In genomic region chr10:69750011-69750373, GRCh38 we compare ENCODE assay signal across 21 cellular contexts. TPM values are rescaled to one million over a fixed set of nuclear protein-coding genes. Genes with fewer than 3 reads are reported as not detected.
DNase-seq lines count a peak whose midpoint lies in the region; ATAC-seq, FAIRE-seq and TF ChIP-seq lines count a peak whose summit lies in the region.
"Had no signal": no experiment of that assay in that cellular context is flagged by ENCODE, and none has a peak within 500 bp of the region (broad histone marks: within the 10 kb centered on the region; RNA-seq: fewer than 3 reads in every experiment).

No MANE protein-coding gene starts in this region.

- no peak overlapping the region for H4K8ac ChIP-seq in IMR-90 (ENCODE audit: low read depth in 2 of 2, low read length in 2 of 2)

- no peaks in the 10 kb centered on the region; the same call in 1 of the 2 replicates for H3K9me1 ChIP-seq in IMR-90 (ENCODE audit: insufficient read depth, low read length)

- H2BK120ac ChIP-seq in IMR-90 (ENCODE audit: low read depth, low read length), result no peak overlapping the region

- H3K9me3 ChIP-seq in A549 (no peaks in the 10 kb centered on the region), IMR-90 (ENCODE audit: control insufficient read depth, insufficient read depth, low read length) (no peaks in the 10 kb centered on the region), neural progenitor cell (ENCODE audit: low read depth) (no peaks in the 10 kb centered on the region), suprapubic skin (no peaks in the 10 kb centered on the region)
- H3K9me3 ChIP-seq: BE2C, HAP-1 had no signal

- dilution Hi-C loops in IMR-90 (cut with HindIII; ENCODE audit: low sequenced_read_pairs, unreplicated experiment), result no loop called here

- H2AK9ac ChIP-seq in IMR-90 (replicated peaks; ENCODE audit: low read depth, low read length, poor library complexity), result no peak overlapping the region

- H3K27ac ChIP-seq in A549, result no peak overlapping the region
- H3K27ac ChIP-seq in IMR-90 (ENCODE audit: insufficient read depth, low read length), result no peak overlapping the region
- H3K27ac ChIP-seq in neural progenitor cell, result no peak overlapping the region
- H3K27ac ChIP-seq in suprapubic skin, result no peak overlapping the region
- H3K27ac ChIP-seq: C4-2B, HL-60 had no signal

- 0 out of 3 replicates have a peak overlapping the region, but pooled peaks have one; percentile 16 for H2BK15ac ChIP-seq in IMR-90 (ENCODE audit: low read depth, low read length)

- no peaks in the 10 kb centered on the region for H4K20me1 ChIP-seq in IMR-90 (ENCODE audit: insufficient read depth, low read length)
- no peaks in the 10 kb centered on the region for H4K20me1 ChIP-seq in neural progenitor cell (ENCODE audit: low read depth)

- H3K4me1 Mint-ChIP-seq in neural progenitor cell, result peaks cover 18% of the 10 kb centered on the region

- no peak overlapping the region for H3K9ac ChIP-seq in IMR-90 (ENCODE audit: low read depth, low read length)
- no peak overlapping the region for H3K9ac ChIP-seq in neural progenitor cell

- TF ChIP-seq RAD21 in A549 (conservative IDR thresholded peaks at IDR 0.05 in 1 of 2, IDR thresholded peaks at IDR 0.05 in 1 of 2) (no peak), IMR-90 (IDR thresholded peaks at IDR 0.05; ENCODE audit: low read length) (no peak)

- H3K27ac Mint-ChIP-seq in neural progenitor cell, result peak overlapping the region; percentile 59
- H3K27ac Mint-ChIP-seq: CD4-positive, alpha-beta memory T cell had no signal

- POLR2A ChIA-PET in A549 (lab: Yijun Ruan, JAX), result no interaction called here
- POLR2A ChIA-PET in IMR-90 (lab: Charles Lee; ENCODE audit: unreplicated experiment), result no interaction called here

- no peaks in the 10 kb centered on the region for H3F3A ChIP-seq in neural progenitor cell (ENCODE audit: low read depth)

- WGBS in A549 (ENCODE audit: missing lambda C conversion rate), result 93% methylated on average over 9 of the region's 9 CpGs
- 62% methylated on average over 5 of the region's 9 CpGs; no CpG with 5 or more reads in 1 of the 2 experiments for WGBS in IMR-90 (ENCODE audit: extremely low coverage in 2 of 2, insufficient read length in 1 of 2), 2 experiments
- WGBS in suprapubic skin, result 88% methylated on average over 9 of the region's 9 CpGs

- no peak overlapping the region for H4K91ac ChIP-seq in IMR-90 (ENCODE audit: insufficient read depth, low read depth, low read length)

- no peaks in the 10 kb centered on the region for H3K36me3 Mint-ChIP-seq in neural progenitor cell
- H3K36me3 Mint-ChIP-seq: CD4-positive, alpha-beta memory T cell had no signal

- H3K79me2 ChIP-seq in neural progenitor cell (ENCODE audit: low read depth), result no peaks in the 10 kb centered on the region

- CTCF ChIA-PET in A549 (lab: Yijun Ruan, JAX), result interaction anchor here (1.1 to 1.8 kb wide), 4 partner anchors 33 to 164 kb away, joined by 3 to 5 read pairs (median 3); no protein-coding TSS in a partner anchor
- CTCF ChIA-PET in IMR-90 (lab: Yijun Ruan, JAX), result interaction anchor here (1.3 kb wide), 1 partner anchor 37 kb away, joined by 4 read pairs; no protein-coding TSS in a partner anchor

- no peak overlapping the region for H2BK5ac ChIP-seq in IMR-90 (ENCODE audit: low read depth, low read length, poor library complexity, severe bottlenecking)

- H3K18ac ChIP-seq in IMR-90 (ENCODE audit: low read depth, low read length), result no peak overlapping the region

- no peak overlapping the region for H3K14ac ChIP-seq in IMR-90 (replicated peaks; ENCODE audit: low read depth, low read length)

- TF ChIP-seq EP300 in A549 (IDR thresholded peaks at IDR 0.05) (no peak), suprapubic skin (IDR thresholded peaks at IDR 0.05) (no peak)

- H3K36me3 ChIP-seq in IMR-90 (ENCODE audit: control insufficient read depth, insufficient read depth, low read length) (no peaks in the 10 kb centered on the region), neural progenitor cell (no peaks in the 10 kb centered on the region), suprapubic skin (no peaks in the 10 kb centered on the region)
- H3K36me3 ChIP-seq: BE2C, HAP-1 had no signal

- no TSS peak for BruUV-seq in IMR-90 (replicated peaks; lab: Mats Ljungman, UMichigan)

- TF ChIP-seq CTCF in A549 (IDR thresholded peaks at IDR 0.05), result no peak
- no peak for TF ChIP-seq CTCF in IMR-90 (conservative IDR thresholded peaks at IDR 0.05; ENCODE audit: low read depth, low read length)
- no peak for TF ChIP-seq CTCF in neural progenitor cell (IDR thresholded peaks at IDR 0.05)
- no peak for TF ChIP-seq CTCF in suprapubic skin (IDR thresholded peaks at IDR 0.05)

- TF ChIP-seq POLR2A in A549 (IDR thresholded peaks at IDR 0.05; ENCODE audit: low read length), result 0 out of 2 replicates have a peak, but pooled peaks have one; percentile 14
- TF ChIP-seq POLR2A in IMR-90 (IDR thresholded peaks at IDR 0.05; ENCODE audit: low read depth, low read length), result no peak
- TF ChIP-seq POLR2A in suprapubic skin (IDR thresholded peaks at IDR 0.05), result no peak

- intact Hi-C loops in IMR-90 (cut with micrococcal nuclease), result no loop called here

- H3K27me3 Mint-ChIP-seq in neural progenitor cell (ENCODE audit: insufficient read depth, low read depth), result peaks cover 4% of the 10 kb centered on the region

- DNase-seq in A549 (ENCODE audit: low read depth in 1 of 2, low spot score in 1 of 2) (no peak), IMR-90 (no peak), left kidney (ENCODE audit: low read depth, low spot score) (peak; percentile 44), neural progenitor cell (ENCODE audit: low spot score) (no peak), HTR-8/SVneo (ENCODE audit: insufficient read length, low spot score) (no peak), NCI-H1694 treated with DMSO at 0.1 percent for 48 hours (lab: John Stamatoyannopoulos, UW) (no peak), suprapubic skin (ENCODE audit: low spot score in 2 of 2) (no peak)
- DNase-seq: BE2C; CD4-positive, alpha-beta memory T cell; COR-L47; DMS153; DMS79 treated with DMSO at 0.1 percent for 48 hours; EL; GOT3 had no signal

- FAIRE-seq in A549 (lab: Jason Lieb, UNC) (no peak), HTR-8/SVneo (lab: Jason Lieb, UNC) (no peak)
- FAIRE-seq: A204.1, D721Med, G401.6, GM12891 had no signal

- no peak overlapping the region for H3K56ac ChIP-seq in IMR-90 (ENCODE audit: extremely low read depth, insufficient read depth, low read length)

- H3K4ac ChIP-seq in IMR-90 (ENCODE audit: low read depth, low read length), result no peak overlapping the region

- H3K27me3 ChIP-seq in IMR-90 (ENCODE audit: control insufficient read depth, insufficient read depth, low read length) (peaks cover 5% of the 10 kb centered on the region), neural progenitor cell (peaks cover 7% of the 10 kb centered on the region), suprapubic skin (no peaks in the 10 kb centered on the region)
- H3K27me3 ChIP-seq: BE2C had no signal

- no peak overlapping the region for H3K4me3 Mint-ChIP-seq in neural progenitor cell
- H3K4me3 Mint-ChIP-seq: CD4-positive, alpha-beta memory T cell had no signal

- in situ Hi-C loops in IMR-90 (cut with MboI; ENCODE audit: low sequenced_read_pairs), result no loop called here

- ATAC-seq in A549 (no peak), IMR-90 (ENCODE audit: low read depth) (no peak)

- H2BK20ac ChIP-seq in IMR-90 (ENCODE audit: low read depth, low read length), result no peak overlapping the region

- H3K9me3 Mint-ChIP-seq in neural progenitor cell, result no peaks in the 10 kb centered on the region

- H2AK5ac ChIP-seq in IMR-90 (ENCODE audit: low read depth, low read length), result peak overlapping the region; percentile 75; the same call in 1 of the 2 replicates

- no peaks in the 10 kb centered on the region for H3K79me1 ChIP-seq in IMR-90 (ENCODE audit: low read depth in 1 of 2, low read length in 2 of 2)

- H3K4me1 ChIP-seq in A549 (peaks cover 10% of the 10 kb centered on the region; the same call in 2 of the 3 replicates), IMR-90 (ENCODE audit: control insufficient read depth, insufficient read depth, low read length) (peaks cover 15% of the 10 kb centered on the region), neural progenitor cell (peaks cover 5% of the 10 kb centered on the region), suprapubic skin (peaks cover 4% of the 10 kb centered on the region)
- H3K4me1 ChIP-seq: BE2C, HAP-1 had no signal

- no peak overlapping the region for H2AFZ ChIP-seq in IMR-90 (replicated peaks; ENCODE audit: low read length, poor library complexity)
- H2AFZ ChIP-seq in neural progenitor cell (replicated peaks), result no peak overlapping the region

- H3K4me3 ChIP-seq in A549 (no peak overlapping the region), IMR-90 (ENCODE audit: insufficient read depth, low read depth, low read length) (no peak overlapping the region), neural progenitor cell (no peak overlapping the region), suprapubic skin (no peak overlapping the region)
- H3K4me3 ChIP-seq: HAP-1 had no signal

- H4K5ac ChIP-seq in IMR-90 (ENCODE audit: low read depth, low read length), result no peak overlapping the region

- H3K4me2 ChIP-seq in A549, result no peak overlapping the region
- H3K4me2 ChIP-seq in IMR-90 (ENCODE audit: low read depth, low read length), result no peak overlapping the region
- H3K4me2 ChIP-seq in neural progenitor cell, result no peak overlapping the region

- no peak overlapping the region for H3K23ac ChIP-seq in IMR-90 (ENCODE audit: low read depth, low read length)

TF ChIP-seq in A549, 52 proteins besides CTCF, POLR2A, EP300 and RAD21 (continues in another document):
- no peak for TF ChIP-seq JUNB (IDR thresholded peaks at IDR 0.05)

TF ChIP-seq in IMR-90, 13 proteins besides CTCF, POLR2A, EP300 and RAD21:
- TF ChIP-seq MAZ (IDR thresholded peaks at IDR 0.05; ENCODE audit: borderline replicate concordance, low read depth, low read length), result no peak
- TF ChIP-seq SMC3 (IDR thresholded peaks at IDR 0.05; ENCODE audit: low read depth, low read length), result no peak

RNA-seq across cellular contexts. Expression of gene COL13A1, which starts 51.7 kb away (rescaled TPM):
- polyA plus RNA-seq in A549 (2011; rRNA removed) (0.08 TPM in 1 of 2 replicates, not detected in the other), A549 (2017; fragmentation: RNase III; extraction: RNeasy Plus Mini Kit Qiagen cat#74134 plus additional on column Dnase treatment) (0.17 to 0.55 TPM (median 0.27 TPM) in 3 replicates), IMR-90 (2012; rRNA removed) (31.3 and 32.0 TPM in 2 replicates)
- polyA plus RNA-seq in A549 (2012; cell fraction: cytosol; rRNA removed), result 0.04 and 0.12 TPM in 2 replicates
- polyA plus RNA-seq in A549 (2012; cell fraction: nucleus; rRNA removed), result 0.31 and 0.42 TPM in 2 replicates
- not detected in 2 replicates for polyA minus RNA-seq in A549 (2011; rRNA and poly(A)+ RNA removed)
- total RNA-seq in IMR-90 (2012; rRNA removed) (10.8 and 12.2 TPM in 2 replicates), neural progenitor cell (ENCODE audit: low replicate concordance) (1.3 and 9.5 TPM in 2 replicates), suprapubic skin (1 to 10 TPM in 2 of 4 donors, under 1 TPM in 2; 0.42 to 3.4 (median 1.5) TPM)
- 19.3 and 25.7 TPM in 2 replicates for polyA plus RNA-seq in IMR-90 (2012; cell fraction: cytosol; rRNA removed)
- polyA plus RNA-seq in IMR-90 (2012; cell fraction: nucleus; rRNA removed; ENCODE audit: low replicate concordance), result 64.7 and 77.6 TPM in 2 replicates
- total RNA-seq: CD4-positive, alpha-beta memory T cell had no signal
- polyA plus RNA-seq: CD4-positive, alpha-beta memory T cell had no signal
